ENCODE assay signal across 30 cellular contexts in the genomic region with DNA sequence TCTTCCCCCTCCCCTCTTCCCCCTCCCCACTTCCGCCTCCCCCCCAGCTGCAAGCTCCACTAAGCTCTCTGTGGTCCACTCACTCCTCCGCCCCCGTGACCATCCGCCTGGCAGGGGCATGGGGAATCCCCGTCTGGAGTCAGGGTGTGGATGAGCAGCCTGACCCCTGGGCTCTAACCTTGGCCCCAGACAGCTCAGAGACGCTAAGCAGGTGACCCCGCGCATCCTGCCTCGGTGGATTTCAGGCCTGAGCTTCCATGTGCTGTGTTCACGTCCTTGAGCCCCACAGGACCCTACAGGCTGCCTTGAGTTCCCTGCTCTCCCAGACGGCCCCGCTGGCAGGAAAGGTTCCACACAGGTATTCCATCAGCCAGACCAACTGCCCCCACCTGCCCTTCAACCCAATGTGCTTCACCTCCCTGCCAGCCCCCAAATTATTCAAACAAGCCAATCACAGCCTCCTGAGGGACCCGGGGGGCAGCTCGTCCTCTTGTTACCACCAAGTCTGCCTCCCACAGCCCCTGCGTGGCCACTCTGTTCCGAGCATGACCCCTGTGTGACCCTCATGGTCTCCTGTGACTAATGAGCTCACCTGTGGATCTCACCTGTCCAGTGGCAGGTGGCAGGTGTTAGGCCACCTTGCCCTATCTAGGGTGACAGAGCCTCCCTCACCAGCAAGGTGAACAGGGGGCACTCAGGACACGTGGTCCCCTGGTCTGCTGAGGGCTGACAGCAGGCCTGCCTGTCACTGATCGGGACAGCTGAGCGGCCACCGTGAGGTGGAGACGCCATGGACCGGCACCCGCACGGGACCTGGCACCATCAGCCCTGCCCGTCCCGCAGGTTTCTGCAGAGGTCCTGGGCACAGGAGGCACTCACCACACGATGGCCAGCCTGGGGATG.
A peak's percentile ranks its signal among the peaks of the same experiment; 100 is the strongest.
DNase-seq lines count a peak whose midpoint lies in the region; TF ChIP-seq lines count a peak whose summit lies in the region.
"Had no signal": no experiment of that assay in that cellular context is flagged by ENCODE, and none has a peak within 500 bp of the region (broad histone marks: within the 10 kb centered on the region; RNA-seq: fewer than 3 reads in every experiment).

No MANE protein-coding gene starts in this region.

- in situ Hi-C loops in transverse colon (cut with MboI; ENCODE audit: low pct_ligation_motif_present in 1 of 4, low pct_unique_long_range_greater_than_20kb in 1 of 4, low sequenced_read_pairs in 3 of 4) = no loop called here

- no peaks in the 10 kb centered on the region for H3K36me3 ChIP-seq in BLaER1
- no peaks in the 10 kb centered on the region for H3K36me3 ChIP-seq in H7 (replicated peaks; ENCODE audit: control insufficient read depth, insufficient read depth, low read length)
- H3K36me3 ChIP-seq in endodermal cell (ENCODE audit: control insufficient read depth, insufficient read depth, low read length) = no peaks in the 10 kb centered on the region
- H3K36me3 ChIP-seq in transverse colon = no peaks in the 10 kb centered on the region
- H3K36me3 ChIP-seq: gastrocnemius medialis, left ventricle myocardium inferior had no signal

- H3K9me3 ChIP-seq in BLaER1 (no peaks in the 10 kb centered on the region), endodermal cell (ENCODE audit: control insufficient read depth, low read length) (no peaks in the 10 kb centered on the region), transverse colon (no peaks in the 10 kb centered on the region)
- H3K9me3 ChIP-seq: gastrocnemius medialis, left ventricle myocardium inferior, tibial artery had no signal

- no peaks in the 10 kb centered on the region for H3K9me3 Mint-ChIP-seq in endodermal cell
- no peaks in the 10 kb centered on the region for H3K9me3 Mint-ChIP-seq in osteocyte (ENCODE audit: unreplicated experiment)
- H3K9me3 Mint-ChIP-seq: CD4-positive, alpha-beta T cell; HFFc6; immature natural killer cell; natural killer cell; T-helper 1 cell treated with Interleukin-12 subunit alpha and Interleukin-12 subunit beta and Interleukin-4 antibody, amounts not matched to agents 30 μg/mL and 1 μg/mL, for 36 hours had no signal

- no peak overlapping the region for H3K27ac ChIP-seq in BLaER1
- no peak overlapping the region for H3K27ac ChIP-seq in endodermal cell (ENCODE audit: low read depth, low read length)
- H3K27ac ChIP-seq in transverse colon = no peak overlapping the region
- H3K27ac ChIP-seq: gastrocnemius medialis, HL-60, left ventricle myocardium inferior, skin epidermis, tibial artery had no signal

- H3K27me3 ChIP-seq in BLaER1 (0 out of 2 replicates have a peak, but pooled peaks cover 4% of the 10 kb centered on the region), H7 (ENCODE audit: control insufficient read depth, insufficient read depth, low read length) (no peaks in the 10 kb centered on the region), endodermal cell (ENCODE audit: control insufficient read depth, insufficient read depth, low read length, poor library complexity, severe bottlenecking) (no peaks in the 10 kb centered on the region), transverse colon (no peaks in the 10 kb centered on the region)
- H3K27me3 ChIP-seq: gastrocnemius medialis, tibial artery had no signal

- H3K9ac ChIP-seq in BLaER1 (no peak overlapping the region), endodermal cell (ENCODE audit: extremely low read depth, low read length, poor library complexity, severe bottlenecking) (no peak overlapping the region)

- H3K4me3 Mint-ChIP-seq in endodermal cell = no peak overlapping the region
- no peak overlapping the region for H3K4me3 Mint-ChIP-seq in osteocyte (ENCODE audit: unreplicated experiment)
- H3K4me3 Mint-ChIP-seq: activated CD4-positive, alpha-beta T cell treated with anti-CD3 and anti-CD28 coated beads for 36 hours; CD4-positive, alpha-beta T cell; HFFc6; natural killer cell; T-helper 1 cell treated with Interleukin-12 subunit alpha and Interleukin-12 subunit beta and Interleukin-4 antibody, amounts not matched to agents 30 μg/mL and 1 μg/mL, for 36 hours had no signal

- H3K4me3 ChIP-seq in BLaER1 (no peak overlapping the region), H7 (ENCODE audit: insufficient read depth, low read depth, low read length) (no peak overlapping the region), endodermal cell (ENCODE audit: low read length) (no peak overlapping the region), transverse colon (no peak overlapping the region)
- H3K4me3 ChIP-seq: gastrocnemius medialis, GM12878, left ventricle myocardium inferior, skin epidermis, tibial artery had no signal

- intact Hi-C loops in transverse colon (cut with DNase I; ENCODE audit: low total_unique reads) = loop anchor here (5.0 kb wide), 1 partner anchor 58 kb away; no protein-coding TSS in a partner anchor

- H3K27me3 Mint-ChIP-seq in endodermal cell (ENCODE audit: insufficient read depth) (no peaks in the 10 kb centered on the region), osteocyte (ENCODE audit: unreplicated experiment) (no peaks in the 10 kb centered on the region)
- H3K27me3 Mint-ChIP-seq: activated CD4-positive, alpha-beta T cell treated with anti-CD3 and anti-CD28 coated beads for 36 hours; CD4-positive, alpha-beta T cell had no signal

- peak overlapping the region; percentile 61 for H3K4me2 ChIP-seq in BLaER1

- DNase-seq in H7 = peak; percentile 67
- peak; percentile 36 for DNase-seq in endodermal cell
- DNase-seq in osteocyte (ENCODE audit: extremely low spot score, unreplicated experiment) = peak; percentile 70
- DNase-seq in NCI-H128 (lab: John Stamatoyannopoulos, UW; ENCODE audit: unreplicated experiment) = no peak
- no peak for DNase-seq in mucosa of gallbladder (ENCODE audit: low spot score)
- no peak for DNase-seq in transverse colon
- DNase-seq: activated CD4-positive, alpha-beta T cell treated with anti-CD3 and anti-CD28 coated beads for 36 hours; activated naive CD4-positive, alpha-beta T cell treated with anti-CD3 and anti-CD28 coated beads, Interleukin-2, amount 50 U/mL, for 16 hours; amygdala; CD4-positive, alpha-beta T cell; cortex of kidney; EL; gastrocnemius medialis; HFFc6; hippocampal formation; left ventricle myocardium inferior; natural killer cell; NCI-H1436; NCI-H2081 treated with DMSO at 0.1 percent for 48 hours; NCI-H345; NCI-H774; stimulated activated CD4-positive, alpha-beta T cell treated with anti-CD3 and anti-CD28 coated beads, Interleukin-1b, Interleukin-23, amount 100 ng/mL, for 48 hours; stimulated activated CD8-positive, alpha-beta memory T cell treated with anti-CD3 and anti-CD28 coated beads, Interleukin-4, amount 100 ng/mL, for 48 hours had no signal

- H4K20me1 ChIP-seq in BLaER1 = no peaks in the 10 kb centered on the region

- no peak for TF ChIP-seq CTCF in endodermal cell (conservative IDR thresholded peaks at IDR 0.05)
- TF ChIP-seq CTCF in osteocyte (IDR thresholded peaks at IDR 0.05) = no peak
- no peak for TF ChIP-seq CTCF in transverse colon (IDR thresholded peaks at IDR 0.05)

- WGBS in endodermal cell (ENCODE audit: insufficient coverage in 1 of 2, insufficient read length in 1 of 2), 2 experiments = 90 to 97% methylated on average over 13 to 26 of the region's 27 CpGs
- WGBS in transverse colon (ENCODE audit: low coverage in 1 of 2), 2 donors = 86% methylated on average over 19 of the region's 27 CpGs; no CpG with 5 or more reads in 1 of the 2 donors

- H3K4me1 Mint-ChIP-seq in endodermal cell (no peaks in the 10 kb centered on the region), osteocyte (ENCODE audit: unreplicated experiment) (peaks cover 10% of the 10 kb centered on the region)
- H3K4me1 Mint-ChIP-seq: activated CD4-positive, alpha-beta T cell treated with anti-CD3 and anti-CD28 coated beads for 36 hours had no signal

- H3K36me3 Mint-ChIP-seq in endodermal cell (ENCODE audit: low read depth) = no peaks in the 10 kb centered on the region
- no peaks in the 10 kb centered on the region for H3K36me3 Mint-ChIP-seq in osteocyte (ENCODE audit: unreplicated experiment)

- H3K27ac Mint-ChIP-seq in endodermal cell (peak overlapping the region; percentile 26), osteocyte (ENCODE audit: unreplicated experiment) (no peak overlapping the region)
- H3K27ac Mint-ChIP-seq: activated CD4-positive, alpha-beta T cell treated with anti-CD3 and anti-CD28 coated beads for 36 hours; CD4-positive, alpha-beta T cell; HFFc6; natural killer cell; T-helper 1 cell treated with Interleukin-12 subunit alpha and Interleukin-12 subunit beta and Interleukin-4 antibody, amounts not matched to agents 30 μg/mL and 1 μg/mL, for 36 hours had no signal

- TF ChIP-seq EP300 in transverse colon (IDR thresholded peaks at IDR 0.05; ENCODE audit: low read depth) = no peak

- H3K4me1 ChIP-seq in BLaER1 = peaks cover 35% of the 10 kb centered on the region
- no peaks in the 10 kb centered on the region for H3K4me1 ChIP-seq in endodermal cell (ENCODE audit: control insufficient read depth, insufficient read depth, low read length)
- peaks cover 0 to 12% (median 9%) of the 10 kb centered on the region in 4 donors for H3K4me1 ChIP-seq in transverse colon
- H3K4me1 ChIP-seq: gastrocnemius medialis, left ventricle myocardium inferior had no signal

- TF ChIP-seq POLR2A in transverse colon (IDR thresholded peaks at IDR 0.05) = no peak

Comparison
In these comparisons a context has a peak if more than half of its experiments do, and no peak if none do; other contexts are left out.
1. DNase-seq: peak in H7 (single experiment), endodermal cell (single experiment) and osteocyte (single experiment); none in NCI-H128 (single experiment), mucosa of gallbladder (single experiment) and transverse colon (single experiment).